Comparison of ENCODE assay signal across 17 cellular contexts in the genomic region with DNA sequence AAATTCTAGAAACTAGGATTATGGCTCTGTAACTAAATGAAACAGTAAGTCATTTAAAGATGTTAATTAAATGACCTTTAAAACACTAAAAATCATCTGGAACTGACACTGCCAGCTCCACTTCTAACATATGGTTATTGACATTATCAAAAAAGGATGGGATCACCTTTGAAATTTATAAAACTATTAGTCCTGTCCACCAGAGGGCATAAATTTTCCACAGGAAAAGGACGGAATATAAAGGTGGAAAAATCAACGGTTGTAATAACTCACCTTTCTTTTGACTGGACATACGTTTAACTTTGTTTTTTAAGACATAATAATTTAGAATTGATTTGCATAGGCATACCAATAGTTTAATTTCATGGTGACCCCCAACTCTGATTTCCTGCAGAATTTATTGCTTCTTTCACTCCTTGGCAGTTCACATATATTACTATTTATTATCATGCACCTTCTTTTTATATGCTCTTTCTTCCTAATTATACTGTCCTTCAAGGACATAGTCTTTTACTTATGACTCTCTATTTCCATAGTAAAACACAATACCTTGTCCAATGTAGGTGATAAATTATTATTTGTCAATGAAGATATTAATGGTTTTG.
DNase-seq lines count a peak whose midpoint lies in the region; ATAC-seq, FAIRE-seq and TF ChIP-seq lines count a peak whose summit lies in the region.
"Had no signal": no experiment of that assay in that cellular context is flagged by ENCODE, and none has a peak within 500 bp of the region (broad histone marks: within the 10 kb centered on the region; RNA-seq: fewer than 3 reads in every experiment).

No MANE protein-coding gene starts in this region.

- no peaks in the 10 kb centered on the region for H3K79me2 ChIP-seq in hepatocyte
- H3K79me2 ChIP-seq: parathyroid adenoma had no signal

- peak; percentile 25 for FAIRE-seq in A204.1 (lab: Jason Lieb, UNC)
- FAIRE-seq: TTC549 had no signal

- no peaks in the 10 kb centered on the region for H3K9me3 ChIP-seq in hepatocyte (ENCODE audit: low read depth)
- H3K9me3 ChIP-seq: BLaER1 treated with 17β-estradiol and CSF1 and Interleukin-3, amounts not matched to agents 10 nM and 100 nM had no signal

- H3K4me2 ChIP-seq in hepatocyte: no peak overlapping the region
- H3K4me2 ChIP-seq: BLaER1 treated with 17β-estradiol and CSF1 and Interleukin-3, amounts not matched to agents 10 nM and 100 nM had no signal

- no peak overlapping the region for H2AFZ ChIP-seq in hepatocyte
- H2AFZ ChIP-seq: parathyroid adenoma had no signal

- no peaks in the 10 kb centered on the region for H3K27me3 ChIP-seq in hepatocyte
- H3K27me3 ChIP-seq: BLaER1 treated with 17β-estradiol and CSF1 and Interleukin-3, amounts not matched to agents 10 nM and 100 nM had no signal

- no peaks in the 10 kb centered on the region for H3K4me1 ChIP-seq in hepatocyte (ENCODE audit: insufficient read depth)
- H3K4me1 ChIP-seq: BLaER1 treated with 17β-estradiol and CSF1 and Interleukin-3, amounts not matched to agents 10 nM and 100 nM; parathyroid adenoma had no signal

- no peaks in the 10 kb centered on the region for H3K36me3 ChIP-seq in hepatocyte (replicated peaks; ENCODE audit: insufficient read depth, low read depth)
- H3K36me3 ChIP-seq: BLaER1 treated with 17β-estradiol and CSF1 and Interleukin-3, amounts not matched to agents 10 nM and 100 nM had no signal

- DNase-seq in HPDE6-E6E7 (ENCODE audit: extremely low spot score) (peak; percentile 0), hepatocyte (ENCODE audit: low spot score) (peak; percentile 8), cardiac septum (ENCODE audit: low spot score) (no peak)
- no peak for DNase-seq in activated CD4-positive, CD25-positive, alpha-beta regulatory T cell treated with anti-CD3 and anti-CD28 coated beads, Interleukin-2, amount 50 U/mL, for 72 hours
- no peak for DNase-seq in stimulated activated CD4-positive, alpha-beta T cell treated with anti-CD3 and anti-CD28 coated beads, Interleukin-4, amount 100 ng/mL, for 1 hour
- DNase-seq: activated naive CD8-positive, alpha-beta T cell treated with anti-CD3 and anti-CD28 coated beads for 36 hours; GF-D8; NCI-H1930; stimulated activated CD4-positive, alpha-beta T cell treated with anti-CD3 and anti-CD28 coated beads, Interleukin-2, amount 100 ng/mL, for 24 hours; stimulated activated naive B cell treated with anti-CD40 and anti-IgM and Interleukin-4, amounts not matched to agents 10 μg/mL and 1 μg/mL and 100 μg/mL, for 72 hours had no signal

- H3K27ac ChIP-seq in VCaP (no peak overlapping the region), hepatocyte (no peak overlapping the region)
- H3K27ac ChIP-seq: BLaER1 treated with 17β-estradiol and CSF1 and Interleukin-3, amounts not matched to agents 10 nM and 100 nM; parathyroid adenoma had no signal

- H3K4me3 ChIP-seq in hepatocyte: no peak overlapping the region
- H3K4me3 ChIP-seq: BLaER1 treated with 17β-estradiol and CSF1 and Interleukin-3, amounts not matched to agents 10 nM and 100 nM; lung had no signal

- no peak for ATAC-seq in HG03432 (IDR thresholded peaks at IDR 0.05; ENCODE audit: unreplicated experiment)
- ATAC-seq: stimulated activated naive B cell treated with anti-CD40 and anti-IgM and Interleukin-4, amounts not matched to agents 10 μg/mL and 1 μg/mL and 100 μg/mL, for 72 hours had no signal

- no peaks in the 10 kb centered on the region for H3K9me2 ChIP-seq in hepatocyte (replicated peaks; ENCODE audit: insufficient read depth)

- H4K20me1 ChIP-seq in hepatocyte (ENCODE audit: insufficient read depth, poor library complexity, severe bottlenecking): no peaks in the 10 kb centered on the region
- H4K20me1 ChIP-seq: BLaER1 treated with 17β-estradiol and CSF1 and Interleukin-3, amounts not matched to agents 10 nM and 100 nM had no signal

- TF ChIP-seq CTCF in VCaP (conservative IDR thresholded peaks at IDR 0.05) (peak; percentile 83), hepatocyte (IDR thresholded peaks at IDR 0.05; ENCODE audit: poor library complexity) (peak; percentile 42)

- intact Hi-C loops in cardiac septum (cut with DNase I): no loop called here

- WGBS in hepatocyte (ENCODE audit: low lambda C conversion rate, missing lambda C conversion rate): 43% methylated on average over 3 of the region's 3 CpGs

Comparison
In these comparisons a context has a peak if more than half of its experiments do, and no peak if none do; other contexts are left out.
1. DNase-seq: peak in HPDE6-E6E7 (single experiment) and hepatocyte (single experiment); none in activated CD4-positive, CD25-positive, alpha-beta regulatory T cell treated with anti-CD3 and anti-CD28 coated beads, Interleukin-2, amount 50 U/mL, for 72 hours (single experiment), cardiac septum (single experiment) and stimulated activated CD4-positive, alpha-beta T cell treated with anti-CD3 and anti-CD28 coated beads, Interleukin-4, amount 100 ng/mL, for 1 hour (single experiment).